In the genomic region with DNA sequence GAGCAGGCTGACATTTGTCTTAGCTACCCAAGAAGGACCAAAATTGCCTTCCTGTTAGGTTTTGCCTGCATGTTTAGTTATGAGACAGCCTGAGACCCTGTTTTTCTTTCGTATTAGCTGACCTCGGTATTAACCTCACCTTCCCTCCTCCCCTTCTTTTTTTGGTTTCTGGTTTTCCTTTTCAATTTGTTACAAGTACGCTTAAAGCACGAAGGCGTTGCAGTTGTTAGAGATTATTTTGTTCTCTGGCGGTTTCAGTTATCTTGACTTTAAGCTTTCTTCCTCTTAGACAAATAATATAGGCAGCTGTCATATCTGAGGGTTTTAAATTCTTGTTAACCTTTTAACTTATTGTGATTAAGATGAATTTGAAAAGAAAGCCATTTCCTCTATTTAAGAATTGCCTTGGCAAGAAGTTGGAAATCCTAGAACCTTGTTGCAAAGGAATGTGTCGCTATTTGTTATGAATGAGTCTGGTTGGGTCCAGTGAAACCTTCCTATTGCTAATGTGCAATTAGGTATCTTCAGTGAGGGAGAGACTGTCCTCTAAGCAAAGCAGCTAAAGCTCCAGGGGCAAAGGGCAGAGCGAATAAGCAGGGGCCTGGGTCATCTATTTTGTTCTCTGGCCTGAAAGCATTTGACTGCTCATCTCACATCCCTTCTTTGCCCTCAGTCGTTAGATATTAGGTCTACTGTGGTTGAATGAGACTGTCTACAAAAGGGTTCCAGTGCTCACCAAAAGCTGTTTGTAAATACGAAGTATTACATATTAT, we compare ENCODE assay signal across 1 cellular context.
TF ChIP-seq lines count a peak whose summit lies in the region.

No MANE protein-coding gene starts in this region.

TF ChIP-seq in IMR-90, 13 proteins besides CTCF, POLR2A, EP300 and RAD21 (continued from another document):
- TF ChIP-seq ELK1 (IDR thresholded peaks at IDR 0.05; ENCODE audit: borderline replicate concordance, low read depth, low read length), result no peak
- TF ChIP-seq CHD1 (IDR thresholded peaks at IDR 0.05; ENCODE audit: low read depth, low read length), result no peak
- TF ChIP-seq RFX5 (IDR thresholded peaks at IDR 0.05; ENCODE audit: low read depth, low read length), result no peak
- TF ChIP-seq NFE2L2 (IDR thresholded peaks at IDR 0.05; ENCODE audit: low read depth, low read length), result no peak
- TF ChIP-seq BHLHE40 (IDR thresholded peaks at IDR 0.05; ENCODE audit: low read depth, low read length), result no peak
- no peak for TF ChIP-seq MAZ (IDR thresholded peaks at IDR 0.05; ENCODE audit: borderline replicate concordance, low read depth, low read length)
